ENCODE assay signal across 14 cellular contexts in genomic region chr12:7503686-7504085, GRCh38. TPM values are rescaled to one million over a fixed set of nuclear protein-coding genes. Genes with fewer than 3 reads are reported as not detected.
DNase-seq lines count a peak whose midpoint lies in the region; ATAC-seq and TF ChIP-seq lines count a peak whose summit lies in the region.
"Had no signal": no experiment of that assay in that cellular context is flagged by ENCODE, and none has a peak within 500 bp of the region (broad histone marks: within the 10 kb centered on the region; RNA-seq: fewer than 3 reads in every experiment).

Gene CD163 (minus strand): TSS chr12:7503777. CDS start chr12:7503690, 87 bp downstream.

- no peaks in the 10 kb centered on the region for H3K27me3 ChIP-seq in uterus
- H3K27me3 ChIP-seq: MG63 had no signal

- no peak within 1 kb of the TSS for H3K27ac ChIP-seq in uterus

- no peaks in the 10 kb centered on the region for H3K36me3 ChIP-seq in uterus
- H3K36me3 ChIP-seq: MG63 had no signal

- TF ChIP-seq POLR2A in uterus (IDR thresholded peaks at IDR 0.05), result no peak

- no peaks in the 10 kb centered on the region for H3K9me3 ChIP-seq in uterus
- H3K9me3 ChIP-seq: MG63 had no signal

- intact Hi-C loops in cardiac septum (cut with DNase I), result no loop called here
- intact Hi-C loops in uterus (cut with DNase I; ENCODE audit: low total_unique reads), result no loop called here

- no peak within 1 kb of the TSS for H3K4me3 ChIP-seq in uterus
- H3K4me3 ChIP-seq: MG63 had no signal

- ATAC-seq in omental fat pad (ENCODE audit: low FRiP score), result no peak
- ATAC-seq: stimulated activated effector memory CD8-positive, alpha-beta T cell treated with anti-CD3 and anti-CD28 coated beads, Interleukin-12 subunit alpha, Interleukin-12 subunit beta, amount 100 ng/mL, for 72 hours had no signal

- no peaks in the 10 kb centered on the region for H3K4me1 ChIP-seq in uterus

- DNase-seq in SIG-M5 (lab: John Stamatoyannopoulos, UW), result peak; percentile 27
- no peak for DNase-seq in cardiac septum (ENCODE audit: low spot score)
- DNase-seq in omental fat pad (ENCODE audit: low spot score), result no peak
- no peak for DNase-seq in uterus
- DNase-seq in DMS114 treated with DMSO at 0.1 percent for 48 hours (lab: John Stamatoyannopoulos, UW; ENCODE audit: unreplicated experiment), result no peak
- DNase-seq in NCI-H2171 (lab: John Stamatoyannopoulos, UW), result no peak
- DNase-seq in stimulated activated CD4-positive, alpha-beta T cell treated with anti-CD3 and anti-CD28 coated beads, Interleukin-4, amount 100 ng/mL, for 1 hour, result no peak
- DNase-seq: activated CD4-positive, alpha-beta memory T cell treated with anti-CD3 and anti-CD28 coated beads for 36 hours; cerebellar nuclear complex; COR-L47; MG63; OCI-M1 had no signal

- TF ChIP-seq CTCF in omental fat pad (IDR thresholded peaks at IDR 0.05) (no peak), uterus (IDR thresholded peaks at IDR 0.05) (no peak)

RNA-seq across cellular contexts. Expression of gene CD163, which starts in this region (rescaled TPM):
- 20.6 TPM for total RNA-seq in cardiac septum
- 100 to 1,000 TPM; 367 to 848 (median 615) TPM for total RNA-seq in omental fat pad
- total RNA-seq in uterus, result 100 to 1,000 TPM in 1 of 4 donors, 10 to 100 TPM in 3; 15.2 to 203 (median 74.8) TPM
- total RNA-seq: activated CD4-positive, alpha-beta memory T cell treated with anti-CD3 and anti-CD28 coated beads for 36 hours; neural crest cell had no signal
